ENCODE assay signal across 10 cellular contexts in the genomic region with DNA sequence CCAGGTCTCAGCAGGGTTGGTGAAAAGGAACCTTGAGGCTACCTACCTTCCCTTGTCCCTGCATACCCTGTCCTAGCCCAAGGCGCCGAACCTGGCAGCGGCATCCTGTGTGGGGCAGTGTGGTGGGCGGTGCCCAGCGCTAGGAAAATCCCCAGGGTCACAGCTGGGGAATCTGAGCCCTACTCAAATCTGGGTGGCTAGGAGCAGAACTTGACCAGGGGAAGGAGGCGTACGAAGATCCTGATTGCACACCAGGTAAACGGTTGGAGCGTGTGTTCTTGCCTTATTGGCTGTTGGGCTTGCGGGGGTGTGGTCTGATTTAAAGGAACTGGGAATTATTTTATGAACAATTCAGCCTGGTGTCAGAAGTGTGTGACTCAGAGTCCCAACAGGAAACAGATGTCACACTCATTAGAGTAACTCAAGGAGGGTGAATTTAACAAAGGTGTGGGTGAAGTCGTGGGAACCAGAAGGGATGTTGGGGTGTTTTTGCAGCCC.
DNase-seq lines count a peak whose midpoint lies in the region; ATAC-seq and TF ChIP-seq lines count a peak whose summit lies in the region.
"Had no signal": no experiment of that assay in that cellular context is flagged by ENCODE, and none has a peak within 500 bp of the region (broad histone marks: within the 10 kb centered on the region; RNA-seq: fewer than 3 reads in every experiment).

No MANE protein-coding gene starts in this region.

- peak overlapping the region in 10 of 11 experiments; percentile 5 to 70 (median 44); a peak in 15 of 22 replicates for H3K4me2 ChIP-seq in BLaER1 treated with 17β-estradiol and CSF1 and Interleukin-3, amounts not matched to agents 10 nM and 100 nM

- no peaks in the 10 kb centered on the region for H3K36me3 Mint-ChIP-seq in chondrocyte (ENCODE audit: low read depth)

- peaks cover 7% of the 10 kb centered on the region for H3K9me3 Mint-ChIP-seq in chondrocyte (ENCODE audit: low read depth)

- peak overlapping the region in 7 of 11 experiments; percentile 19 to 69 (median 51); a peak in 12 of 22 replicates for H3K27ac ChIP-seq in BLaER1 treated with 17β-estradiol and CSF1 and Interleukin-3, amounts not matched to agents 10 nM and 100 nM
- H3K27ac ChIP-seq in effector memory CD4-positive, alpha-beta T cell (ENCODE audit: insufficient read depth, low read length, poor library complexity, severe bottlenecking), result no peak overlapping the region
- H3K27ac ChIP-seq: adrenal gland had no signal

- H3K27me3 ChIP-seq in BLaER1 treated with 17β-estradiol and CSF1 and Interleukin-3, amounts not matched to agents 10 nM and 100 nM, result no peaks in the 10 kb centered on the region
- no peaks in the 10 kb centered on the region for H3K27me3 ChIP-seq in effector memory CD4-positive, alpha-beta T cell (replicated peaks; ENCODE audit: control insufficient read depth, insufficient read depth, low read length, poor library complexity, severe bottlenecking)
- H3K27me3 ChIP-seq: adrenal gland had no signal

- H3K4me3 ChIP-seq in BLaER1 treated with 17β-estradiol and CSF1 and Interleukin-3, amounts not matched to agents 10 nM and 100 nM, result no peak overlapping the region
- no peak overlapping the region for H3K4me3 ChIP-seq in effector memory CD4-positive, alpha-beta T cell (ENCODE audit: insufficient read depth, low read depth, low read length, poor library complexity, severe bottlenecking)
- H3K4me3 ChIP-seq: adrenal gland had no signal

- peaks cover 3 to 22% (median 17%) of the 10 kb centered on the region in 11 experiments; a peak in 17 of 22 replicates for H3K9me3 ChIP-seq in BLaER1 treated with 17β-estradiol and CSF1 and Interleukin-3, amounts not matched to agents 10 nM and 100 nM (replicated peaks in 1 of 11)
- H3K9me3 ChIP-seq in effector memory CD4-positive, alpha-beta T cell (ENCODE audit: control insufficient read depth, low read length), result no peaks in the 10 kb centered on the region
- H3K9me3 ChIP-seq: adrenal gland had no signal

- H3K4me3 Mint-ChIP-seq in chondrocyte (ENCODE audit: unreplicated experiment), result no peak overlapping the region

- DNase-seq in dermis blood vessel endothelial cell, result peak; percentile 53
- no peak for DNase-seq in chondrocyte (ENCODE audit: low spot score)
- no peak for DNase-seq in OCI-M1 (lab: John Stamatoyannopoulos, UW)
- no peak for DNase-seq in effector memory CD4-positive, alpha-beta T cell
- DNase-seq: adrenal gland, NCI-H1436 treated with DMSO at 0.1 percent for 48 hours had no signal

- H3K4me1 Mint-ChIP-seq in chondrocyte (ENCODE audit: low read depth), result no peaks in the 10 kb centered on the region

- H3K4me1 ChIP-seq in BLaER1 treated with 17β-estradiol and CSF1 and Interleukin-3, amounts not matched to agents 10 nM and 100 nM, result peaks cover 6 to 17% (median 10%) of the 10 kb centered on the region in 10 experiments; a peak in 18 of 20 replicates
- H3K4me1 ChIP-seq in effector memory CD4-positive, alpha-beta T cell (ENCODE audit: control insufficient read depth, insufficient read depth, low read length, poor library complexity, severe bottlenecking), result no peaks in the 10 kb centered on the region
- H3K4me1 ChIP-seq: adrenal gland had no signal

- H3K27ac Mint-ChIP-seq in chondrocyte (ENCODE audit: unreplicated experiment), result no peak overlapping the region

- H3K27me3 Mint-ChIP-seq in chondrocyte (ENCODE audit: low read depth), result peaks cover 21% of the 10 kb centered on the region

- TF ChIP-seq CTCF in chondrocyte (IDR thresholded peaks at IDR 0.05), result no peak

- peak; percentile 61 for ATAC-seq in GM19452 (IDR thresholded peaks at IDR 0.05; ENCODE audit: unreplicated experiment)
- ATAC-seq in HG03575 (IDR thresholded peaks at IDR 0.05; ENCODE audit: extremely low read depth, insufficient number of reproducible peaks, low FRiP score, unreplicated experiment), result peak; percentile 50
- no peak for ATAC-seq in GM21381 (IDR thresholded peaks at IDR 0.05; ENCODE audit: unreplicated experiment)

- H3K36me3 ChIP-seq in BLaER1 treated with 17β-estradiol and CSF1 and Interleukin-3, amounts not matched to agents 10 nM and 100 nM, result no peaks in the 10 kb centered on the region
- no peaks in the 10 kb centered on the region for H3K36me3 ChIP-seq in effector memory CD4-positive, alpha-beta T cell (ENCODE audit: control insufficient read depth, insufficient read depth, low read length)
- H3K36me3 ChIP-seq: adrenal gland had no signal

- no peaks in the 10 kb centered on the region for H4K20me1 ChIP-seq in BLaER1 treated with 17β-estradiol and CSF1 and Interleukin-3, amounts not matched to agents 10 nM and 100 nM

- H3K9ac ChIP-seq in BLaER1 treated with 17β-estradiol and CSF1 and Interleukin-3, amounts not matched to agents 10 nM and 100 nM, result no peak overlapping the region
